Comparison of ENCODE assay signal across 30 cellular contexts in the genomic region with DNA sequence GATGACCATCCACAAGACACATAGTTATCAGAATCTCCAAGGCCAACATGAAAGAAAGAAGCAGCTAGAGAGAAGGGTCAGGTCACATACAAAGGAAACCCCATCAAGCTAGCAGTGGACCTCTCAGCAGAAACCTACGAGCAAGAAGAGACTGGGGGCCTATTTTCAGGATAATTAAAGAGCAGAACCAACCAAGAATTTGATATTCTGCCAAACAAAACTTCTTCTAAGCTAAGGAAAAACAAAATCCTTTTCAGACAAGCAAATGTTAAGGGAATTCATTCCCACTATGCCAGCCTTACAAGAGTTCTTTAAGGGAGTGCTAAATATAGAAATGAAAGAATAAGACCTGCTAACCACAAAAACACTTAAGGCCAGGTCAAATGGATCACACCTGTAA.
"Had no signal": no experiment of that assay in that cellular context is flagged by ENCODE, and none has a peak within 500 bp of the region (broad histone marks: within the 10 kb centered on the region; RNA-seq: fewer than 3 reads in every experiment).

No MANE protein-coding gene starts in this region.

- DNase-seq: activated B cell treated with CpG ODN at 0.5 μM for 24 hours; activated CD4-positive, alpha-beta T cell treated with anti-CD3 and anti-CD28 coated beads, Interleukin-2, amount 50 U/mL, for 1 hour; activated CD8-positive, alpha-beta T cell treated with anti-CD3 and anti-CD28 coated beads for 36 hours; activated gamma-delta T cell treated with Interleukin-2 at 50 U/mL for 16 hours; activated naive CD4-positive, alpha-beta T cell treated with anti-CD3 and anti-CD28 coated beads, Interleukin-2, amount 50 U/mL, for 16 hours; activated T-cell treated with anti-CD3 and anti-CD28 coated beads, Interleukin-2, amount 50 U/mL, for 4 hours; amygdala; caudate nucleus; effector CD4-positive, alpha-beta T cell; left ventricle myocardium inferior; mammary epithelial cell; naive B cell; pancreas; retina; stimulated activated CD4-positive, alpha-beta T cell treated with anti-CD3 and anti-CD28 coated beads, Interleukin-15, amount 100 ng/mL, for 24 hours; stimulated activated CD4-positive, alpha-beta T cell treated with anti-CD3 and anti-CD28 coated beads, Interleukin-2, amount 100 ng/mL, for 24 hours; stimulated activated naive B cell treated with anti-CD40 and anti-IgM and Interleukin-4, amounts not matched to agents 10 μg/mL and 1 μg/mL and 100 μg/mL, for 72 hours; stomach; T-helper 1 cell; thyroid gland; upper lobe of left lung had no signal

- FAIRE-seq: endometrium, frontal cortex, pancreas had no signal

- H3K4me1 ChIP-seq: left ventricle myocardium inferior, pancreas, prostate gland, stomach had no signal

- H3K9me3 Mint-ChIP-seq: activated B cell treated with CpG ODN at 0.5 μM for 24 hours; activated CD8-positive, alpha-beta T cell treated with anti-CD3 and anti-CD28 coated beads for 36 hours; activated T-cell treated with anti-CD3 and anti-CD28 coated beads, Interleukin-2, amount 50 U/mL, for 4 hours; activated T-helper 17 cell treated with anti-CD3 and anti-CD28 coated beads, Interleukin-2, amount 50 U/mL, for 72 hours; brain; dendritic cell treated with granulocyte-macrophage colony-stimulating factor and Interleukin-4, amounts not matched to agents 40 ng/mL and 50 ng/mL, for 4 days; naive B cell had no signal

- H3K36me3 ChIP-seq: pancreas, prostate gland, thyroid gland, upper lobe of left lung had no signal

- H3K27me3 ChIP-seq: pancreas, stomach, thyroid gland, upper lobe of left lung had no signal

- H3K4me2 ChIP-seq: smooth muscle cell had no signal

- H3K27me3 Mint-ChIP-seq: activated B cell treated with CpG ODN at 0.5 μM for 24 hours; activated CD8-positive, alpha-beta T cell treated with anti-CD3 and anti-CD28 coated beads for 36 hours; activated T-helper 17 cell treated with anti-CD3 and anti-CD28 coated beads, Interleukin-2, amount 50 U/mL, for 72 hours; brain; dendritic cell treated with granulocyte-macrophage colony-stimulating factor and Interleukin-4, amounts not matched to agents 40 ng/mL and 50 ng/mL, for 4 days; naive B cell; stimulated activated naive B cell treated with anti-CD40 and anti-IgM and Interleukin-4, amounts not matched to agents 10 μg/mL and 1 μg/mL and 100 μg/mL, for 72 hours had no signal

- H3K27ac Mint-ChIP-seq: activated B cell treated with CpG ODN at 0.5 μM for 24 hours; activated CD8-positive, alpha-beta T cell treated with anti-CD3 and anti-CD28 coated beads for 36 hours; activated T-helper 17 cell treated with anti-CD3 and anti-CD28 coated beads, Interleukin-2, amount 50 U/mL, for 72 hours; dendritic cell treated with granulocyte-macrophage colony-stimulating factor and Interleukin-4, amounts not matched to agents 40 ng/mL and 50 ng/mL, for 4 days; T-helper 2 cell treated with Interferon-gamma antibody and Interleukin-4, amounts not matched to agents 5 μg/mL and 100 μg/mL, for 36 hours had no signal

- ATAC-seq: activated CD8-positive, alpha-beta T cell treated with anti-CD3 and anti-CD28 coated beads for 36 hours; activated T-cell treated with anti-CD3 and anti-CD28 coated beads, Interleukin-2, amount 50 U/mL, for 4 hours; activated T-helper 17 cell treated with anti-CD3 and anti-CD28 coated beads, Interleukin-2, amount 50 U/mL, for 72 hours; pancreas; stimulated activated naive B cell treated with anti-CD40 and anti-IgM and Interleukin-4, amounts not matched to agents 10 μg/mL and 1 μg/mL and 100 μg/mL, for 72 hours had no signal

- H3K9me3 ChIP-seq: left ventricle myocardium inferior, pancreas, prostate gland, stomach, thyroid gland, upper lobe of left lung had no signal

- H3K4me1 Mint-ChIP-seq: activated T-helper 17 cell treated with anti-CD3 and anti-CD28 coated beads, Interleukin-2, amount 50 U/mL, for 72 hours; brain had no signal

- H3K4me3 ChIP-seq: left ventricle myocardium inferior, pancreas, prostate gland, smooth muscle cell, stomach, thyroid gland, upper lobe of left lung had no signal

- H3K27ac ChIP-seq: epithelial cell of prostate, left ventricle myocardium inferior, pancreas, prostate gland, stomach, thyroid gland, upper lobe of left lung had no signal

- H3K4me3 Mint-ChIP-seq: activated B cell treated with CpG ODN at 0.5 μM for 24 hours; activated CD8-positive, alpha-beta T cell treated with anti-CD3 and anti-CD28 coated beads for 36 hours; activated T-cell treated with anti-CD3 and anti-CD28 coated beads, Interleukin-2, amount 50 U/mL, for 4 hours; activated T-helper 17 cell treated with anti-CD3 and anti-CD28 coated beads, Interleukin-2, amount 50 U/mL, for 72 hours; brain; dendritic cell treated with granulocyte-macrophage colony-stimulating factor and Interleukin-4, amounts not matched to agents 40 ng/mL and 50 ng/mL, for 4 days; naive B cell; stimulated activated naive B cell treated with anti-CD40 and anti-IgM and Interleukin-4, amounts not matched to agents 10 μg/mL and 1 μg/mL and 100 μg/mL, for 72 hours; T-helper 2 cell treated with Interferon-gamma antibody and Interleukin-4, amounts not matched to agents 5 μg/mL and 100 μg/mL, for 36 hours had no signal
